Comparison of ENCODE assay signal across 8 cellular contexts in the genomic region with DNA sequence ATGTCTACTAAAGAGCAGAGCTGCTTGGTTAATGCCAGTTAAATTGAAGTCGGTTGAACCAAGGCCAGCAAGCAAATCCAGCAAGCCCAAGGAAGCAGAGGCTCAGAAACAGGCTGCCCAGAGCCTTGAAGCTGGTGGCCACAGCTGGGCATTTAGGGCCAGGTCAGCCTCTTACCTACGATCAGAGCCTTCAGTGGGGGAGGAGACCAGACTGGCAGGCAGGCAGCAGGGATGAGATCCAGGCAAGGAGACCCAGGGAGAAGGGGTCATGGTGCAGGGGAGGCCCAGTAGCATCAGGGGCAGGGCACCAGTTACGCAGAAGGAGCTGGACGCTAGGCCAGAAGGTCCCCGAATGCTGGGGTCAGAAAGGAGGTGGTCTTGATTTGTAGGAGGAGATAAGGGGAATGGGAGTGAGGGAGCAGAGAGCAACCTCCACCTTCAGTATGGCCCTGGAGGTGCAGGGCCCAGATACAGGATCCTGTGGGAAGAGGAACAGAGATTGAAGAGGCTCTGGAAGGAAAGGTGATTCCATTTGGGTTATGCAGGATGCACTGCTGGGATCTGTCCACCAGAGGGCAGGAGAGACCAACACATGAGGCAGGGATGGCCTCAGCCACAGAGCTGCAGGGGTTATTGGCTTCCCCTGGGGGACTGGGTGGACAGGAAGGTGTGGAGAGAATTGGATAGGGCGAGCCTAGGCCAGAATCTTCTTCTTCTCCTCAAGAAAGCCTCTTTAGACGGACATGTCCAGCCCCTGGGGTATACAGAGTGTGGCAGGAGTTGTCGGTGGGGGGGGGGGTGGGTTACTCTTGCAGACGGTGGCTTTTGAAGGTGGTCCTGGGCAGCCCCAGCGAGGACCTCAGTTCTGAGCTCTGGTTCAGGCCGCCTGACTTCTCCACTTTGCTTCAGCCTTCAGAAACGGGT.
A peak's percentile ranks its signal among the peaks of the same experiment; 100 is the strongest.
DNase-seq lines count a peak whose midpoint lies in the region; ATAC-seq, FAIRE-seq and TF ChIP-seq lines count a peak whose summit lies in the region.

No MANE protein-coding gene starts in this region.

- H3K36me3 ChIP-seq in osteoblast (ENCODE audit: insufficient read depth, low read length) (no peaks in the 10 kb centered on the region), upper lobe of left lung (no peaks in the 10 kb centered on the region)

- H3K27me3 ChIP-seq in osteoblast (ENCODE audit: insufficient read depth, low read length), result peaks cover 42% of the 10 kb centered on the region
- H3K27me3 ChIP-seq in upper lobe of left lung, result peaks cover 0 to 8% (median 0%) of the 10 kb centered on the region in 4 donors

- H3K4me3 ChIP-seq in osteoblast (ENCODE audit: insufficient read depth, low read length), result no peak overlapping the region
- H3K4me3 ChIP-seq in upper lobe of left lung, result no peak overlapping the region

- H2AFZ ChIP-seq in osteoblast (ENCODE audit: low read length), result no peak overlapping the region

- H3K9me3 ChIP-seq in osteoblast (ENCODE audit: low read depth, low read length) (no peaks in the 10 kb centered on the region), upper lobe of left lung (no peaks in the 10 kb centered on the region)

- H3K27ac ChIP-seq in osteoblast (ENCODE audit: low read depth, low read length), result no peak overlapping the region
- no peak overlapping the region for H3K27ac ChIP-seq in upper lobe of left lung

- peak; percentile 61 to 76 for ATAC-seq in upper lobe of left lung (ENCODE audit: low FRiP score in 2 of 2)

- H3K79me2 ChIP-seq in osteoblast (ENCODE audit: insufficient read depth, low read length), result no peaks in the 10 kb centered on the region

- TF ChIP-seq CTCF in osteoblast (IDR thresholded peaks at IDR 0.05; ENCODE audit: extremely low read depth, low read depth, low read length) (peak; percentile 95), upper lobe of left lung (IDR thresholded peaks at IDR 0.05) (peak; percentile 78 to 91 (median 88))

- FAIRE-seq in HTR-8/SVneo (lab: Jason Lieb, UNC), result no peak

- H4K20me1 ChIP-seq in osteoblast (ENCODE audit: insufficient read depth, low read length), result no peaks in the 10 kb centered on the region

- H3K4me1 ChIP-seq in osteoblast (ENCODE audit: insufficient read depth, low read length) (no peaks in the 10 kb centered on the region), upper lobe of left lung (peaks cover 0 to 13% (median 5%) of the 10 kb centered on the region in 4 donors)

- peak; percentile 14 to 61 for DNase-seq in NCI-H446 (lab: John Stamatoyannopoulos, UW)
- DNase-seq in NCI-H446 treated with DMSO at 0.1 percent for 48 hours (lab: John Stamatoyannopoulos, UW), result no peak
- peak; percentile 80 for DNase-seq in HTR-8/SVneo (ENCODE audit: insufficient read length, low spot score)
- DNase-seq in RPMI8226, result peak; percentile 73
- peak; percentile 24 for DNase-seq in activated T-helper 9 cell treated with anti-CD3 and anti-CD28 coated beads, Interleukin-2, amount 50 U/mL, for 16 hours (ENCODE audit: low read depth)
- DNase-seq in foreskin melanocyte, result peak; percentile 15
- DNase-seq in osteoblast (ENCODE audit: insufficient read length, low spot score, missing footprints), result peak; percentile 97
- peak in 1 of 2 donors; percentile 40 for DNase-seq in upper lobe of left lung

- TF ChIP-seq POLR2A in upper lobe of left lung (IDR thresholded peaks at IDR 0.05), result no peak

- 61 to 67% methylated on average over 10 to 12 of the region's 12 CpGs for WGBS in upper lobe of left lung, 2 donors

- no peak overlapping the region for H3K4me2 ChIP-seq in osteoblast (ENCODE audit: insufficient read depth, low read length)

- TF ChIP-seq EP300 in upper lobe of left lung (IDR thresholded peaks at IDR 0.05), result no peak
